Comparison of ENCODE assay signal across 18 cellular contexts in the genomic region with DNA sequence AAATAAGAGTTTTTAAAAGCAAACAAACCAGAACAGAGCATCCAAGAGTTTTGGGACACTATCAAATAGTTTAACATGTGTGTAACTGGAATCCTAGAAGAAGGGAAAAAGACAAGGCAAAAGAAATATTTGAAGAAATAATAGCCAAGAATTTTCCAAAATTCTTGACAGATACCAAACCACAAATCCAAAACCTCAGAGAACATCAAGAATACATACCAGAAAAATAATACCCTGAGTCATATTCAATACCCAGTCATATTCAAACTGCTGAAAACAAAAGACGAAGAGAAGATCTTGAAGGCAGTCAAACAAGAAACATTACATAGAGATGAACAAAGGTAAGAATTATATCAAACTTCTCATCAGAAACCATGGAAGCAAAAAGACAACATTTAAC. TPM values are rescaled to one million over a fixed set of nuclear protein-coding genes. Genes with fewer than 3 reads are reported as not detected.
DNase-seq lines count a peak whose midpoint lies in the region; ATAC-seq, FAIRE-seq and TF ChIP-seq lines count a peak whose summit lies in the region.
"Had no signal": no experiment of that assay in that cellular context is flagged by ENCODE, and none has a peak within 500 bp of the region (broad histone marks: within the 10 kb centered on the region; RNA-seq: fewer than 3 reads in every experiment).

No MANE protein-coding gene starts in this region.

- POLR2A ChIA-PET in OCI-LY7 (lab: Charles Lee) = no interaction called here

- H3K79me2 ChIP-seq in astrocyte (ENCODE audit: insufficient read depth, low read length) (peaks cover 29% of the 10 kb centered on the region), OCI-LY7 (ENCODE audit: insufficient read depth, low read depth, low read length) (no peaks in the 10 kb centered on the region)

- FAIRE-seq in astrocyte (lab: Jason Lieb, UNC) = no peak

- no TSS peak for BruUV-seq in OCI-LY7 (replicated peaks; lab: Mats Ljungman, UMichigan)

- TF ChIP-seq CTCF in astrocyte (IDR thresholded peaks at IDR 0.05; ENCODE audit: insufficient read depth, low read depth, low read length) = no peak
- no peak for TF ChIP-seq CTCF in OCI-LY7 (conservative IDR thresholded peaks at IDR 0.05; ENCODE audit: low read length)

- H3K4me3 Mint-ChIP-seq in astrocyte (ENCODE audit: unreplicated experiment) = no peak overlapping the region
- H3K4me3 Mint-ChIP-seq: B cell; CD4-positive, CD25-positive, alpha-beta regulatory T cell had no signal

- H3K9ac ChIP-seq in astrocyte (ENCODE audit: low read length) = no peak overlapping the region
- H3K9ac ChIP-seq in skeletal muscle satellite cell (ENCODE audit: low read depth, low read length) = peak overlapping the region; percentile 44

- H3K9me2 ChIP-seq in OCI-LY7 (ENCODE audit: insufficient read depth, low read length) = no peaks in the 10 kb centered on the region

- CTCF ChIA-PET in OCI-LY7 (lab: Charles Lee; ENCODE audit: unreplicated experiment) = no interaction called here

- peaks cover 18% of the 10 kb centered on the region for H3K4me1 Mint-ChIP-seq in astrocyte (ENCODE audit: low read depth, unreplicated experiment)

- no peaks in the 10 kb centered on the region for H3K9me3 Mint-ChIP-seq in astrocyte (ENCODE audit: unreplicated experiment)

- intact Hi-C loops in OCI-LY7 (cut with micrococcal nuclease; ENCODE audit: unreplicated experiment) = no loop called here

- H3K36me3 Mint-ChIP-seq in astrocyte (ENCODE audit: low read depth, unreplicated experiment) = peaks cover 6% of the 10 kb centered on the region

- H3K36me3 ChIP-seq in astrocyte (ENCODE audit: insufficient read depth, low read length) (no peaks in the 10 kb centered on the region), skeletal muscle satellite cell (ENCODE audit: insufficient read depth, low read length) (no peaks in the 10 kb centered on the region), OCI-LY7 (ENCODE audit: insufficient read depth, low read length) (no peaks in the 10 kb centered on the region)

- H3K4me2 ChIP-seq in astrocyte (ENCODE audit: low read length) (no peak overlapping the region), skeletal muscle satellite cell (ENCODE audit: low read length) (peak overlapping the region; percentile 28), OCI-LY7 (ENCODE audit: low read length) (no peak overlapping the region)

- H3K27me3 ChIP-seq in astrocyte (ENCODE audit: insufficient read depth, low read length) (no peaks in the 10 kb centered on the region), skeletal muscle satellite cell (ENCODE audit: control insufficient read depth, insufficient read depth, low read length) (no peaks in the 10 kb centered on the region)

- H4K20me1 ChIP-seq in astrocyte (ENCODE audit: insufficient read depth, low read length) = no peaks in the 10 kb centered on the region
- H4K20me1 ChIP-seq in OCI-LY7 (ENCODE audit: insufficient read depth, low read length) = no peaks in the 10 kb centered on the region

- H3K4me3 ChIP-seq in astrocyte (ENCODE audit: insufficient read depth, low read depth, low read length) (no peak overlapping the region), skeletal muscle satellite cell (ENCODE audit: low read length) (peak overlapping the region; percentile 3), OCI-LY7 (ENCODE audit: low read depth, low read length, poor library complexity, severe bottlenecking) (no peak overlapping the region)

- peaks cover 23% of the 10 kb centered on the region for H3K4me1 ChIP-seq in astrocyte (ENCODE audit: insufficient read depth, low read length)
- H3K4me1 ChIP-seq in skeletal muscle satellite cell (ENCODE audit: control insufficient read depth, insufficient read depth, low read length) = peaks cover 41% of the 10 kb centered on the region
- no peaks in the 10 kb centered on the region for H3K4me1 ChIP-seq in OCI-LY7 (ENCODE audit: insufficient read depth, low read length, poor library complexity, severe bottlenecking)

- H3K27ac ChIP-seq in astrocyte (ENCODE audit: low read depth, low read length) (peak overlapping the region; percentile 50), OCI-LY7 (ENCODE audit: low read depth, low read length, poor library complexity, severe bottlenecking) (no peak overlapping the region)

- H3K9me3 ChIP-seq in astrocyte (ENCODE audit: insufficient read depth, low read depth, low read length) (no peaks in the 10 kb centered on the region), skeletal muscle satellite cell (replicated peaks; ENCODE audit: low read length) (no peaks in the 10 kb centered on the region), OCI-LY7 (ENCODE audit: low read length) (no peaks in the 10 kb centered on the region)

- DNase-seq in EH (ENCODE audit: low read depth) (peak; percentile 19), astrocyte (ENCODE audit: low read depth) (peak; percentile 51), fibroblast of peridontal ligament (ENCODE audit: extremely low read depth) (peak; percentile 26), OCI-LY7 (ENCODE audit: low spot score) (no peak)
- DNase-seq: CD4-positive, CD25-positive, alpha-beta regulatory T cell; DMS53; H7; Karpas-422; NCI-H1105; NCI-H1694; NCI-H2107; NCI-H2227 treated with DMSO at 0.1 percent for 48 hours; NCI-H524 treated with DMSO at 0.1 percent for 48 hours had no signal

- no peaks in the 10 kb centered on the region for H3K27me3 Mint-ChIP-seq in astrocyte (ENCODE audit: low read depth, unreplicated experiment)
- H3K27me3 Mint-ChIP-seq: B cell; CD4-positive, CD25-positive, alpha-beta regulatory T cell had no signal

- H3K27ac Mint-ChIP-seq in astrocyte (ENCODE audit: unreplicated experiment) = no peak overlapping the region
- H3K27ac Mint-ChIP-seq: B cell; CD4-positive, CD25-positive, alpha-beta regulatory T cell had no signal

- ATAC-seq in HG02973 (IDR thresholded peaks at IDR 0.05; ENCODE audit: unreplicated experiment) (no peak), HG03457 (IDR thresholded peaks at IDR 0.05; ENCODE audit: unreplicated experiment) (no peak)
- ATAC-seq: Panc1 had no signal

- H2AFZ ChIP-seq in astrocyte (ENCODE audit: low read depth, low read length) (no peak overlapping the region), OCI-LY7 (ENCODE audit: low read length) (no peak overlapping the region)

RNA-seq across cellular contexts. Expression of gene INO80C, which starts 22.9 kb away (rescaled TPM):
- total RNA-seq in astrocyte = 21.1 and 24.6 TPM in 2 replicates
- 3.5 and 4.4 TPM in 2 replicates for total RNA-seq in skeletal muscle satellite cell (2012; rRNA removed)
- 5.9 and 13.1 TPM in 2 replicates for total RNA-seq in OCI-LY7 (2014; rRNA removed; shearing (Covaris generic))
- 9.5 and 10.3 TPM in 2 replicates for total RNA-seq in OCI-LY7 (2022)
